ENCODE assay signal across 7 cellular contexts in genomic region chr15:33675246-33675645, GRCh38.
A peak's percentile ranks its signal among the peaks of the same experiment; 100 is the strongest.
DNase-seq lines count a peak whose midpoint lies in the region; ATAC-seq, FAIRE-seq and TF ChIP-seq lines count a peak whose summit lies in the region.

No MANE protein-coding gene starts in this region.

- H2BK5ac ChIP-seq in mesenchymal stem cell (ENCODE audit: low read depth, low read length, poor library complexity, severe bottlenecking) = no peak overlapping the region

- no peak overlapping the region for H3K4ac ChIP-seq in mesenchymal stem cell (ENCODE audit: low read depth in 1 of 2, low read length in 2 of 2)

- ATAC-seq in HG02623 (IDR thresholded peaks at IDR 0.05; ENCODE audit: unreplicated experiment) = no peak

- H4K91ac ChIP-seq in mesenchymal stem cell (ENCODE audit: low read length) = no peak overlapping the region

- no peak overlapping the region for H2AK5ac ChIP-seq in mesenchymal stem cell (ENCODE audit: low read length, severe bottlenecking)

- no peak overlapping the region for H2AFZ ChIP-seq in mesenchymal stem cell (ENCODE audit: low read depth, low read length)

- H3K14ac ChIP-seq in mesenchymal stem cell (ENCODE audit: low read length in 2 of 2) = no peak overlapping the region

- no peak overlapping the region for H2BK15ac ChIP-seq in mesenchymal stem cell (ENCODE audit: low read depth, poor library complexity, severe bottlenecking)

- H3K9me3 ChIP-seq in mesenchymal stem cell (ENCODE audit: control insufficient read depth, low read length) = no peaks in the 10 kb centered on the region

- no peak overlapping the region for H4K8ac ChIP-seq in mesenchymal stem cell (ENCODE audit: low read length)

- FAIRE-seq in GM18507 (lab: Jason Lieb, UNC) = peak; percentile 68

- no peak overlapping the region for H3K23ac ChIP-seq in mesenchymal stem cell (ENCODE audit: low read length in 2 of 2)

- WGBS in mesenchymal stem cell = 80% methylated on average over 2 of the region's 4 CpGs

- no peak overlapping the region for H3K9ac ChIP-seq in mesenchymal stem cell (ENCODE audit: low read length)

- H3K4me1 ChIP-seq in mesenchymal stem cell (ENCODE audit: control insufficient read depth, insufficient read depth, low read depth, low read length) = peaks cover 3% of the 10 kb centered on the region

- DNase-seq in GM18507 (ENCODE audit: extremely low spot score, insufficient read length, low read depth) (no peak), MV-4-11 (lab: John Stamatoyannopoulos, UW) (peak; percentile 24), cardiac fibroblast (ENCODE audit: low read depth in 2 of 2) (peak; percentile 33 to 53), pons (ENCODE audit: low spot score) (peak; percentile 44), dedifferentiated amniotic fluid mesenchymal stem cell (ENCODE audit: extremely low spot score) (no peak), mesenchymal stem cell (no peak)

- peak; percentile 24 for TF ChIP-seq CTCF in cardiac fibroblast (IDR thresholded peaks at IDR 0.05; ENCODE audit: low read depth, low read length)

- H3K36me3 ChIP-seq in mesenchymal stem cell (ENCODE audit: control insufficient read depth in 1 of 2, insufficient read depth in 2 of 2, low read depth in 1 of 2, low read length in 2 of 2) = peaks cover 0 to 5% of the 10 kb centered on the region in 2 experiments

- H2BK120ac ChIP-seq in mesenchymal stem cell (ENCODE audit: low read depth, low read length) = no peak overlapping the region

- no peak overlapping the region for H2BK12ac ChIP-seq in mesenchymal stem cell (ENCODE audit: low read length in 2 of 2)

- no peak overlapping the region for H3K18ac ChIP-seq in mesenchymal stem cell (ENCODE audit: low read depth in 1 of 2, low read length in 2 of 2)

- H3K4me3 ChIP-seq in cardiac fibroblast (replicated peaks in 1 of 2; ENCODE audit: low read depth in 2 of 2, low read length in 2 of 2) (no peak overlapping the region), mesenchymal stem cell (ENCODE audit: insufficient read depth in 1 of 2, low read depth in 1 of 2, low read length in 2 of 2) (no peak overlapping the region)

- H3K27ac ChIP-seq in mesenchymal stem cell (ENCODE audit: low read length, poor library complexity, severe bottlenecking) = no peak overlapping the region

- H3K4me2 ChIP-seq in mesenchymal stem cell (ENCODE audit: low read length, poor library complexity, severe bottlenecking) = no peak overlapping the region

- no peaks in the 10 kb centered on the region for H3K79me1 ChIP-seq in mesenchymal stem cell (replicated peaks; ENCODE audit: low read length, poor library complexity, severe bottlenecking)

- peaks cover 54 to 83% of the 10 kb centered on the region in 2 experiments for H3K27me3 ChIP-seq in mesenchymal stem cell (ENCODE audit: control insufficient read depth in 1 of 2, insufficient read depth in 1 of 2, low read length in 2 of 2)

Comparison
In these comparisons a context has a peak if more than half of its experiments do, and no peak if none do; other contexts are left out.
1. DNase-seq: peak in MV-4-11 (single experiment), cardiac fibroblast (2 of 2) and pons (single experiment); none in GM18507 (single experiment), dedifferentiated amniotic fluid mesenchymal stem cell (single experiment) and mesenchymal stem cell (single experiment).